1 cellular context compared by ENCODE assay signal in the genomic region with DNA sequence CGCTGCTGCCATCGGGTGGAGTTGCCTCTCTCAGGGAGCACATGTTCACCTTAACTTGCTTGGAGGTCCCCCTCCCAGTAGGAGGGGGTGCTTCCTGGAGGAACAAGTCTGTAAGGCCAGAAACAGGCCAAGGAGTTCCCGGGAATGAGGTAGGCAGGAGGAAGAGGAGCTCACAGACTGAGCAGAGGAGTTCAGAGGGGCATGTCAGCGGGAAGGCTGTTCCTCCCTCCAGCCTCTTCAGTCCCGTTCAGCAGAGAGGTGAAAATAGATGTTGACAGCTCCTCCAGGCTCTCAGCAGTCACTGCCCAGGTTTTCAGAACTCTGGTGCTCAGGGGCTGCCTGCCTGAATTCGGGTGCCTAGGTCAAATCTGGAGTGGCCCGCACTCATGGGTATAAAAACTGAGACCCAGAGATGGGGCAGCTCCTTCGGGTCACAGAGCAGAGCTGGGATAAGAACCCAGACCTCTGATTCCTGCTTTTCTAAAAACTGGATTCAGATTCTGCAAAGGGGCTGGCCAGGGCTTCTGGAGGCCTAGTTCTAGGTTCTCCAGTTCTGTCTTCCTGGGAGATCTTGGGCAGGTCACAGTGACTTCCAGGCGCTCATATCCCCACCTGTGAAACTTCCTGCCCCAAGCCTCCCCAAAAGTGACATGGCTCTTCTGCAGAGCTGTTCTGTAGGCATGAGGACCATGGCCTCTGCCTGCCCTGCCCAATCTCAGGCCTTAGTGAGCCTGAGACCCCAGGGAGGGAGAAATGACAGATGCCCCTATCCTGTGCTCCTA.
TF ChIP-seq lines count a peak whose summit lies in the region.

No MANE protein-coding gene starts in this region.

TF ChIP-seq in HEK293, 187 proteins besides CTCF, POLR2A, EP300 and RAD21 (continued from another document):
- TF ChIP-seq ZNF473 (tag by site-specific recombination; IDR thresholded peaks at IDR 0.05): no peak
